ENCODE assay signal across 8 cellular contexts in genomic region chr22:20859615-20860014, GRCh38. TPM values are rescaled to one million over a fixed set of nuclear protein-coding genes. Genes with fewer than 3 reads are reported as not detected.
A peak's percentile ranks its signal among the peaks of the same experiment; 100 is the strongest.
DNase-seq lines count a peak whose midpoint lies in the region; ATAC-seq, FAIRE-seq and TF ChIP-seq lines count a peak whose summit lies in the region.

No MANE protein-coding gene starts in this region.

- TF ChIP-seq CTCF in heart left ventricle (IDR thresholded peaks at IDR 0.05) (no peak), K562 (IDR thresholded peaks at IDR 0.05 in 2 of 3, conservative IDR thresholded peaks at IDR 0.05 in 1 of 3; ENCODE audit: insufficient read depth in 2 of 3, low read depth in 1 of 3, low read length in 3 of 3) (peak in 1 of 3 experiments; percentile 9; a peak in 1 of 6 replicates), uterus (IDR thresholded peaks at IDR 0.05) (no peak)

- in situ Hi-C loops in K562 (cut with MboI), result no loop called here

- H3K23ac ChIP-seq in mesendoderm (ENCODE audit: low read length), result no peak overlapping the region

- peaks cover 3% of the 10 kb centered on the region for H3K9me1 ChIP-seq in K562 (ENCODE audit: control insufficient read depth, insufficient read depth, low read length)

- no peak overlapping the region for H3K18ac ChIP-seq in mesendoderm (ENCODE audit: low read length)

- H3K56ac ChIP-seq in mesendoderm (ENCODE audit: low read length), result peak overlapping the region; percentile 92

- TF ChIP-seq RAD21 in K562 (CRISPR knock-in tag; conservative IDR thresholded peaks at IDR 0.05 in 1 of 2, IDR thresholded peaks at IDR 0.05 in 1 of 2), result no peak

- H3K79me2 ChIP-seq in K562 (ENCODE audit: control insufficient read depth, insufficient read depth, low read length) (peaks cover 85% of the 10 kb centered on the region), mesendoderm (ENCODE audit: control insufficient read depth, insufficient read depth, low read length) (peaks cover 9% of the 10 kb centered on the region)

- H3K27me3 ChIP-seq in heart left ventricle (no peaks in the 10 kb centered on the region), K562 (ENCODE audit: control insufficient read depth in 2 of 2, insufficient read depth in 2 of 2, low read length in 2 of 2) (no peaks in the 10 kb centered on the region), mesendoderm (ENCODE audit: insufficient read depth, low read length, poor library complexity) (no peaks in the 10 kb centered on the region), uterus (no peaks in the 10 kb centered on the region)

- H3K4ac ChIP-seq in mesendoderm (ENCODE audit: low read depth, low read length), result no peak overlapping the region

- no peak overlapping the region for H4K5ac ChIP-seq in mesendoderm (ENCODE audit: low read length)

- H3K36me3 ChIP-seq in heart left ventricle (peaks cover 0 to 17% (median 9%) of the 10 kb centered on the region in 9 donors), K562 (ENCODE audit: control insufficient read depth, insufficient read depth, low read length) (peaks cover 33% of the 10 kb centered on the region; the same call in 2 of the 3 replicates), mesendoderm (ENCODE audit: control insufficient read depth, insufficient read depth, low read length) (no peaks in the 10 kb centered on the region), uterus (no peaks in the 10 kb centered on the region)

- H3K27ac ChIP-seq in heart left ventricle, result peak overlapping the region in 9 of 12 donors; percentile 88 to 95 (median 91)
- H3K27ac ChIP-seq in K562 (ENCODE audit: extremely low read depth, low read depth, low read length), result peak overlapping the region; percentile 74
- no peak overlapping the region for H3K27ac ChIP-seq in mesendoderm (ENCODE audit: low read depth, low read length)
- H3K27ac ChIP-seq in uterus, result peak overlapping the region; percentile 82 to 89

- H2AK5ac ChIP-seq in mesendoderm (ENCODE audit: low read length), result no peak overlapping the region

- peak overlapping the region; percentile 93 for H2AFZ ChIP-seq in K562 (ENCODE audit: low read depth, low read length)

- POLR2A ChIA-PET in K562 (lab: Yijun Ruan, JAX), result interaction anchor here (0.6 to 11.8 kb wide), 13 partner anchors 7 to 155 kb away, joined by 3 to 172 read pairs (median 3); partner anchors contain the start of genes LZTR1 and P2RX6

- 35 to 49% (median 42%) methylated on average over 6 to 8 of the region's 8 CpGs for WGBS in heart left ventricle, 4 donors
- WGBS in K562 (ENCODE audit: insufficient coverage, low coverage, missing lambda C conversion rate), result 20% methylated on average over 8 of the region's 8 CpGs
- WGBS in mesendoderm (ENCODE audit: extremely low coverage, insufficient coverage, low lambda C conversion rate), result no CpG with 5 or more reads among the region's 8 CpGs

- TF ChIP-seq POLR2A in heart left ventricle (IDR thresholded peaks at IDR 0.05) (no peak), K562 (conservative IDR thresholded peaks at IDR 0.05) (no peak), uterus (IDR thresholded peaks at IDR 0.05) (no peak)

- H3K9ac ChIP-seq in K562 (ENCODE audit: insufficient read depth in 1 of 2, low read depth in 2 of 2, low read length in 2 of 2) (peak overlapping the region; percentile 84 to 95), mesendoderm (ENCODE audit: low read length) (peak overlapping the region; percentile 88)

- no peak for FAIRE-seq in K562 (lab: Jason Lieb, UNC)

- peaks cover 11% of the 10 kb centered on the region for H3K79me1 ChIP-seq in mesendoderm (ENCODE audit: low read length)

- no peak overlapping the region for H2BK5ac ChIP-seq in mesendoderm (ENCODE audit: low read length)

- peaks cover 0 to 71% (median 32%) of the 10 kb centered on the region in 12 donors for H3K4me1 ChIP-seq in heart left ventricle
- H3K4me1 ChIP-seq in K562 (replicated peaks in 1 of 2; ENCODE audit: control insufficient read depth in 2 of 2, insufficient read depth in 2 of 2, low read length in 2 of 2), result peaks cover 54 to 77% of the 10 kb centered on the region in 2 experiments
- peaks cover 5% of the 10 kb centered on the region for H3K4me1 ChIP-seq in mesendoderm (ENCODE audit: control insufficient read depth, low read depth, low read length)
- H3K4me1 ChIP-seq in uterus, result peaks cover 0 to 12% of the 10 kb centered on the region in 2 donors

- TSS peak; percentile 76 for BruUV-seq in K562 (replicated peaks; lab: Mats Ljungman, UMichigan)

- no peak overlapping the region for H2BK15ac ChIP-seq in mesendoderm (replicated peaks; ENCODE audit: low read depth)

- peaks cover 27% of the 10 kb centered on the region for H4K20me1 ChIP-seq in K562 (replicated peaks; ENCODE audit: control insufficient read depth, insufficient read depth, low read length)

- CTCF ChIA-PET in K562 (lab: Yijun Ruan, JAX; ENCODE audit: low intra/inter-chr PET ratio), result no interaction called here

- H4K8ac ChIP-seq in mesendoderm (ENCODE audit: low read depth, low read length), result no peak overlapping the region

- no peak for ATAC-seq in heart left ventricle
- no peak for ATAC-seq in Right ventricle myocardium superior (ENCODE audit: poor library complexity)
- ATAC-seq in K562, result no peak

- H3K4me3 ChIP-seq in heart left ventricle (peak overlapping the region; percentile 78 to 98 (median 89)), K562 (peak overlapping the region; percentile 57), mesendoderm (ENCODE audit: low read length) (peak overlapping the region; percentile 74), uterus (peak overlapping the region; percentile 71 to 78)

- H3K4me2 ChIP-seq in K562 (ENCODE audit: insufficient read depth, low read length) (peak overlapping the region; percentile 93), mesendoderm (ENCODE audit: low read length) (peak overlapping the region; percentile 87)

- no peak overlapping the region for H2BK120ac ChIP-seq in mesendoderm (ENCODE audit: low read depth, low read length)

- no peak for DNase-seq in heart left ventricle
- DNase-seq in Right ventricle myocardium superior, result no peak
- peak in 3 of 4 experiments; percentile 58 to 68 (median 59) for DNase-seq in K562 (ENCODE audit: extremely low read depth in 1 of 4, low spot score in 3 of 4)
- no peak for DNase-seq in mesendoderm
- DNase-seq in uterus, result no peak
- no peak for DNase-seq in activated gamma-delta T cell (lab: John Stamatoyannopoulos, UW)
- no peak for DNase-seq in NCI-H524 (lab: John Stamatoyannopoulos, UW)
- no peak for DNase-seq in A172 (ENCODE audit: low spot score)

- intact Hi-C loops in heart left ventricle (cut with DNase I), result loop anchor here in 8 of 10 donors (2.0 to 10.0 kb wide), 6 partner anchors 55 to 145 kb away; partner anchors contain the start of genes CRKL (in 7 of the 8), LZTR1 (in 3 of the 8) and THAP7 (in 2 of the 8)
- intact Hi-C loops in Right ventricle myocardium superior (cut with DNase I), result no loop called here
- intact Hi-C loops in K562 (cut with micrococcal nuclease), result loop anchor here (1.0 to 10.0 kb wide), 4 partner anchors 8 to 795 kb away; partner anchors contain the start of genes CRKL and THAP7
- intact Hi-C loops in uterus (cut with DNase I; ENCODE audit: low total_unique reads), result no loop called here

- no peaks in the 10 kb centered on the region for H3K9me3 ChIP-seq in heart left ventricle
- no peaks in the 10 kb centered on the region for H3K9me3 ChIP-seq in K562 (replicated peaks; ENCODE audit: control insufficient read depth, insufficient read depth, low read depth, low read length)
- no peaks in the 10 kb centered on the region for H3K9me3 ChIP-seq in uterus

- no peak for TF ChIP-seq EP300 in K562 (IDR thresholded peaks at IDR 0.05; ENCODE audit: low read length)

RNA-seq across cellular contexts. Expression of gene SNAP29, which starts 0.8 kb away (rescaled TPM):
- total RNA-seq in heart left ventricle, result 10 to 100 TPM; 20.4 to 38.7 (median 26.2) TPM
- polyA plus RNA-seq in heart left ventricle, result 10 to 100 TPM; 10.5 to 26.1 TPM
- total RNA-seq in Right ventricle myocardium superior, result 22.3 TPM
- 63.6 and 66.4 TPM in 2 replicates for total RNA-seq in K562 (2011; cell fraction: chromatin; rRNA removed; ENCODE audit: low replicate concordance)
- total RNA-seq in K562 (2011; cell fraction: nucleolus; rRNA removed), result 39.3 and 45.4 TPM in 2 replicates
- 59.8 and 84.4 TPM in 2 replicates for total RNA-seq in K562 (2011; cell fraction: nucleoplasm; rRNA removed)
- total RNA-seq in K562 (2014; rRNA removed), result 71.4 and 89.3 TPM in 2 replicates
- 58.1 and 64.4 TPM in 2 replicates for total RNA-seq in K562 (2014; rRNA removed; fragmentation: Illumina TruSeq; extraction: Trizol)
- total RNA-seq in K562 (2015; rRNA removed; fragmentation: Illumina TruSeq; extraction: Trizol), result 70.6 and 75.9 TPM in 2 replicates
- 122 and 123 TPM in 2 replicates for total RNA-seq in K562 (2021)
- polyA plus RNA-seq in K562 (2011; rRNA removed), result 187 and 200 TPM in 2 replicates
- polyA plus RNA-seq in K562 (2011; cell fraction: cytosol; rRNA removed), result 97.0 and 115 TPM in 2 replicates
- 51.6 and 70.0 TPM in 2 replicates for polyA plus RNA-seq in K562 (2011; cell fraction: nucleus; rRNA removed)
- polyA plus RNA-seq in K562 (2012), result 105 and 162 TPM in 2 replicates
- polyA plus RNA-seq in K562 (2014; fragmentation: Illumina TruSeq; extraction: Trizol), result 181 and 250 TPM in 2 replicates
- 10 to 100 TPM; 19.5 to 22.8 TPM for polyA plus RNA-seq in K562 (2014; fragmentation: Nextera tagmentation; extraction: Ambion mirVana)
- polyA plus RNA-seq in K562 (2014; rRNA removed), result 136 and 161 TPM in 2 replicates
- 89.0 and 94.5 TPM in 2 replicates for polyA minus RNA-seq in K562 (2011; rRNA and poly(A)+ RNA removed)
- 44.9 and 53.1 TPM in 2 replicates for polyA minus RNA-seq in K562 (2011; cell fraction: cytosol; rRNA and poly(A)+ RNA removed)
- polyA minus RNA-seq in K562 (2011; cell fraction: nucleus; rRNA and poly(A)+ RNA removed), result 14.3 and 25.0 TPM in 2 replicates
- 16.3 TPM for polyA plus RNA-seq in mesendoderm (2013, experiment 1 of 2)
- polyA plus RNA-seq in mesendoderm (2013, experiment 2 of 2), result 16.0 TPM
- 10 to 100 TPM in 3 of 4 donors, 1 to 10 TPM in 1; 5.3 to 33.5 (median 13.1) TPM for total RNA-seq in uterus
- 10.6 and 15.0 TPM in 2 replicates for total RNA-seq in A172 (2014; rRNA removed; shearing (Covaris generic))

RNA-seq across cellular contexts. Expression of gene PI4KA, which starts 1.0 kb away (rescaled TPM):
- 10 to 100 TPM; 34.6 to 66.4 (median 48.3) TPM for total RNA-seq in heart left ventricle
- 10 to 100 TPM; 20.6 to 46.9 TPM for polyA plus RNA-seq in heart left ventricle
- total RNA-seq in Right ventricle myocardium superior, result 38.4 TPM
- 856 and 1,421 TPM in 2 replicates for total RNA-seq in K562 (2011; cell fraction: chromatin; rRNA removed; ENCODE audit: low replicate concordance)
- 627 and 658 TPM in 2 replicates for total RNA-seq in K562 (2011; cell fraction: nucleolus; rRNA removed)
- total RNA-seq in K562 (2011; cell fraction: nucleoplasm; rRNA removed), result 567 and 576 TPM in 2 replicates
- total RNA-seq in K562 (2014; rRNA removed), result 103 and 117 TPM in 2 replicates
- 62.3 and 63.7 TPM in 2 replicates for total RNA-seq in K562 (2014; rRNA removed; fragmentation: Illumina TruSeq; extraction: Trizol)
- total RNA-seq in K562 (2015; rRNA removed; fragmentation: Illumina TruSeq; extraction: Trizol), result 75.3 and 82.5 TPM in 2 replicates
- total RNA-seq in K562 (2021), result 173 and 187 TPM in 2 replicates
- polyA plus RNA-seq in K562 (2011; rRNA removed), result 84.7 and 128 TPM in 2 replicates
- polyA plus RNA-seq in K562 (2011; cell fraction: cytosol; rRNA removed), result 76.2 and 84.4 TPM in 2 replicates
- 448 and 556 TPM in 2 replicates for polyA plus RNA-seq in K562 (2011; cell fraction: nucleus; rRNA removed)
- polyA plus RNA-seq in K562 (2012), result 142 and 181 TPM in 2 replicates
- 124 and 127 TPM in 2 replicates for polyA plus RNA-seq in K562 (2014; fragmentation: Illumina TruSeq; extraction: Trizol)
- 10 to 100 TPM in 1 of 2 experiments, 1 to 10 TPM in 1; 7.3 to 11.1 TPM for polyA plus RNA-seq in K562 (2014; fragmentation: Nextera tagmentation; extraction: Ambion mirVana)
- 116 and 125 TPM in 2 replicates for polyA plus RNA-seq in K562 (2014; rRNA removed)
- polyA minus RNA-seq in K562 (2011; rRNA and poly(A)+ RNA removed), result 160 and 176 TPM in 2 replicates
- polyA minus RNA-seq in K562 (2011; cell fraction: cytosol; rRNA and poly(A)+ RNA removed), result 98.9 and 161 TPM in 2 replicates
- 188 and 253 TPM in 2 replicates for polyA minus RNA-seq in K562 (2011; cell fraction: nucleus; rRNA and poly(A)+ RNA removed)
- 10.7 TPM for polyA plus RNA-seq in mesendoderm (2013, experiment 1 of 2)
- 10.7 TPM for polyA plus RNA-seq in mesendoderm (2013, experiment 2 of 2)
- total RNA-seq in uterus, result 100 to 1,000 TPM in 2 of 4 donors, 10 to 100 TPM in 2; 48.9 to 238 (median 108) TPM
- 25.7 and 31.8 TPM in 2 replicates for total RNA-seq in A172 (2014; rRNA removed; shearing (Covaris generic))

RNA-seq across cellular contexts. Expression of gene CRKL, which starts 57.6 kb away (rescaled TPM):
- total RNA-seq in heart left ventricle, result 10 to 100 TPM; 45.6 to 64.2 (median 53.2) TPM
- polyA plus RNA-seq in heart left ventricle, result 10 to 100 TPM; 22.4 to 39.7 TPM
- 50.1 TPM for total RNA-seq in Right ventricle myocardium superior
- 251 and 271 TPM in 2 replicates for total RNA-seq in K562 (2011; cell fraction: chromatin; rRNA removed; ENCODE audit: low replicate concordance)
- total RNA-seq in K562 (2011; cell fraction: nucleolus; rRNA removed), result 179 and 190 TPM in 2 replicates
- total RNA-seq in K562 (2011; cell fraction: nucleoplasm; rRNA removed), result 236 and 257 TPM in 2 replicates
- 105 and 144 TPM in 2 replicates for total RNA-seq in K562 (2014; rRNA removed)
- total RNA-seq in K562 (2014; rRNA removed; fragmentation: Illumina TruSeq; extraction: Trizol), result 138 and 141 TPM in 2 replicates
- 124 and 128 TPM in 2 replicates for total RNA-seq in K562 (2015; rRNA removed; fragmentation: Illumina TruSeq; extraction: Trizol)
- 263 and 267 TPM in 2 replicates for total RNA-seq in K562 (2021)
- polyA plus RNA-seq in K562 (2011; rRNA removed), result 135 and 196 TPM in 2 replicates
- 111 and 189 TPM in 2 replicates for polyA plus RNA-seq in K562 (2011; cell fraction: cytosol; rRNA removed)
- polyA plus RNA-seq in K562 (2011; cell fraction: nucleus; rRNA removed), result 90.3 and 116 TPM in 2 replicates
- 90.4 and 122 TPM in 2 replicates for polyA plus RNA-seq in K562 (2012)
- polyA plus RNA-seq in K562 (2014; fragmentation: Illumina TruSeq; extraction: Trizol), result 144 and 156 TPM in 2 replicates
- polyA plus RNA-seq in K562 (2014; fragmentation: Nextera tagmentation; extraction: Ambion mirVana), result 100 to 1,000 TPM; 100 to 105 TPM
- polyA plus RNA-seq in K562 (2014; rRNA removed), result 114 and 124 TPM in 2 replicates
- 219 and 267 TPM in 2 replicates for polyA minus RNA-seq in K562 (2011; rRNA and poly(A)+ RNA removed)
- polyA minus RNA-seq in K562 (2011; cell fraction: cytosol; rRNA and poly(A)+ RNA removed), result 166 and 232 TPM in 2 replicates
- 39.9 and 84.6 TPM in 2 replicates for polyA minus RNA-seq in K562 (2011; cell fraction: nucleus; rRNA and poly(A)+ RNA removed)
- polyA plus RNA-seq in mesendoderm (2013, experiment 1 of 2), result 53.0 TPM
- 54.6 TPM for polyA plus RNA-seq in mesendoderm (2013, experiment 2 of 2)
- 10 to 100 TPM; 29.4 to 74.2 (median 57.6) TPM for total RNA-seq in uterus
- 29.1 and 33.8 TPM in 2 replicates for total RNA-seq in A172 (2014; rRNA removed; shearing (Covaris generic))

Comparison
In these comparisons a context has a peak if more than half of its experiments do, and no peak if none do; other contexts are left out.
1. intact Hi-C loops: an anchor here in heart left ventricle (2.0 to 10.0 kb wide) and K562 (1.0 to 10.0 kb wide); none called in Right ventricle myocardium superior and uterus.
2. DNase-seq: peak in K562 (3 of 4); none in heart left ventricle (0 of 5), Right ventricle myocardium superior (single experiment), mesendoderm (single experiment), uterus (0 of 2), activated gamma-delta T cell (single experiment), NCI-H524 (0 of 2) and A172 (single experiment).
3. Peak in every context shown above with its lines, with median percentiles within 50 percentile points of each other: H3K4me3 ChIP-seq.